11 cellular contexts compared by ENCODE assay signal in genomic region chr15:59237119-59237853, GRCh38. TPM values are rescaled to one million over a fixed set of nuclear protein-coding genes. Genes with fewer than 3 reads are reported as not detected.
DNase-seq lines count a peak whose midpoint lies in the region; ATAC-seq and TF ChIP-seq lines count a peak whose summit lies in the region.
"Had no signal": no experiment of that assay in that cellular context is flagged by ENCODE, and none has a peak within 500 bp of the region (broad histone marks: within the 10 kb centered on the region; RNA-seq: fewer than 3 reads in every experiment).

No MANE protein-coding gene starts in this region.

- H3K27me3 ChIP-seq in HUES48 (ENCODE audit: control insufficient read depth, insufficient read depth, low read length), result no peaks in the 10 kb centered on the region
- no peaks in the 10 kb centered on the region for H3K27me3 ChIP-seq in left lung
- H3K27me3 ChIP-seq in tibial nerve, result no peaks in the 10 kb centered on the region

- H3K27ac ChIP-seq in HEK293 (ENCODE audit: extremely low read depth, low read depth, low read length) (no peak overlapping the region), HUES48 (ENCODE audit: low read depth, low read length) (peak overlapping the region; percentile 34), left lung (no peak overlapping the region), tibial nerve (no peak overlapping the region)

- no peak for TF ChIP-seq EP300 in tibial nerve (IDR thresholded peaks at IDR 0.05)

- no peak for TF ChIP-seq CTCF in HEK293 (tag by site-specific recombination; IDR thresholded peaks at IDR 0.05)
- no peak for TF ChIP-seq CTCF in left lung (IDR thresholded peaks at IDR 0.05)
- TF ChIP-seq CTCF in tibial nerve (IDR thresholded peaks at IDR 0.05), result no peak
- no peak for TF ChIP-seq CTCF in mucosa of descending colon (IDR thresholded peaks at IDR 0.05)

- no peak for TF ChIP-seq POLR2A in tibial nerve (IDR thresholded peaks at IDR 0.05)

- H3K9me3 ChIP-seq in HEK293 (ENCODE audit: control insufficient read depth, insufficient read depth, low read depth, low read length) (no peaks in the 10 kb centered on the region), HUES48 (ENCODE audit: control insufficient read depth, insufficient read depth, low read length) (no peaks in the 10 kb centered on the region), left lung (no peaks in the 10 kb centered on the region), tibial nerve (no peaks in the 10 kb centered on the region), mucosa of descending colon (no peaks in the 10 kb centered on the region)
- H3K9me3 ChIP-seq: SK-N-SH had no signal

- no peaks in the 10 kb centered on the region for H3K4me1 ChIP-seq in HEK293 (ENCODE audit: control insufficient read depth, insufficient read depth, low read length)
- H3K4me1 ChIP-seq in HUES48 (ENCODE audit: control insufficient read depth, insufficient read depth, low read length), result peaks cover 18% of the 10 kb centered on the region
- peaks cover 4 to 6% of the 10 kb centered on the region in 2 donors for H3K4me1 ChIP-seq in left lung
- H3K4me1 ChIP-seq in tibial nerve, result peaks cover 0 to 22% (median 7%) of the 10 kb centered on the region in 4 donors
- no peaks in the 10 kb centered on the region for H3K4me1 ChIP-seq in mucosa of descending colon (ENCODE audit: low read depth)

- H3K36me3 ChIP-seq in HEK293 (ENCODE audit: control insufficient read depth in 2 of 2, insufficient read depth in 1 of 2, low read length in 2 of 2) (no peaks in the 10 kb centered on the region), HUES48 (ENCODE audit: control insufficient read depth, insufficient read depth, low read length) (peaks cover 14% of the 10 kb centered on the region), left lung (no peaks in the 10 kb centered on the region), tibial nerve (peaks cover 0 to 11% (median 0%) of the 10 kb centered on the region in 3 donors), mucosa of descending colon (ENCODE audit: low read depth) (no peaks in the 10 kb centered on the region)

- POLR2A ChIA-PET in HEK293 (lab: Yijun Ruan, JAX), result no interaction called here

- peak; percentile 58 for ATAC-seq in GM18861 (IDR thresholded peaks at IDR 0.05; ENCODE audit: unreplicated experiment)
- peak; percentile 24 for ATAC-seq in left lung
- ATAC-seq in mucosa of descending colon, result no peak
- ATAC-seq: activated T-helper 17 cell treated with anti-CD3 and anti-CD28 coated beads, Interleukin-2, amount 50 U/mL, for 72 hours; left ventricle myocardium superior had no signal

- intact Hi-C loops in left lung (cut with DNase I) (no loop called here), mucosa of descending colon (cut with DNase I, micrococcal nuclease) (no loop called here)

- WGBS in tibial nerve, 2 donors, result 86 to 89% methylated on average over 8 of the region's 8 CpGs

- no peak overlapping the region for H3K9ac ChIP-seq in HUES48 (ENCODE audit: low read depth, low read length)
- H3K9ac ChIP-seq: SK-N-SH had no signal

- CTCF ChIA-PET in HEK293 (lab: Yijun Ruan, JAX), result interaction anchor here (1.3 kb wide), 1 partner anchor 10 kb away, joined by 4 read pairs; no protein-coding TSS in a partner anchor

- no peak overlapping the region for H3K4me3 ChIP-seq in HEK293 (ENCODE audit: low read depth, low read length)
- no peak overlapping the region for H3K4me3 ChIP-seq in HUES48 (ENCODE audit: low read depth, low read length)
- no peak overlapping the region for H3K4me3 ChIP-seq in left lung
- no peak overlapping the region for H3K4me3 ChIP-seq in tibial nerve
- H3K4me3 ChIP-seq in mucosa of descending colon, result no peak overlapping the region

- no peak for DNase-seq in left lung
- no peak for DNase-seq in tibial nerve (ENCODE audit: low spot score in 2 of 2)
- DNase-seq in dedifferentiated amniotic fluid mesenchymal stem cell (ENCODE audit: extremely low spot score), result no peak
- no peak for DNase-seq in stimulated activated CD4-positive, alpha-beta T cell treated with anti-CD3 and anti-CD28 coated beads, Interleukin-1b, Interleukin-23, amount 100 ng/mL, for 48 hours
- no peak for DNase-seq in mucosa of descending colon
- DNase-seq: left ventricle myocardium superior, SK-N-SH had no signal

TF ChIP-seq in HEK293, 187 proteins besides CTCF, POLR2A, EP300 and RAD21:
- TF ChIP-seq MZF1 (tag by site-specific recombination; IDR thresholded peaks at IDR 0.05; ENCODE audit: borderline replicate concordance), result 0 out of 2 replicates have a peak, but pooled peaks have one; percentile 18
- TF ChIP-seq ZNF391 (tag by site-specific recombination; IDR thresholded peaks at IDR 0.05; ENCODE audit: borderline replicate concordance, low read depth), result no peak

RNA-seq across cellular contexts. Expression of gene LDHAL6B, which starts 30.6 kb away (rescaled TPM):
- total RNA-seq in left lung (not detected), tibial nerve (not detected), mucosa of descending colon (not detected)
- total RNA-seq: activated T-helper 17 cell treated with anti-CD3 and anti-CD28 coated beads, Interleukin-2, amount 50 U/mL, for 72 hours; left ventricle myocardium superior had no signal
